1 cellular context compared by ENCODE assay signal in the genomic region with DNA sequence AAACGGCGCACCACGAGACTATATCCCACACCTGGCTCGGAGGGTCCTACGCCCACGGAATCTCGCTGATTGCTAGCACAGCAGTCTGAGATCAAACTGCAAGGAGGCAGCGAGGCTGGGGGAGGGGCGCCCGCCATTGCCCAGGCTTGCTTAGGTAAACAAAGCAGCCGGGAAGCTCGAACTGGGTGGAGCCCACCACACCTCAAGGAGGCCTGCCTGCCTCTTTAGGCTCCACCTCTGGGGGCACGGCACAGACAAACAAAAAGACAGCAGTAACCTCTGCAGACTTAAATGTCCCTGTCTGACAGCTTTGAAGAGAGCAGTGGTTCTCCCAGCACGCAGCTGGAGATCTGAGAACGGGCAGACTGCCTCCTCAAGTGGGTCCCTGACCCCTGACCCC. TPM values are rescaled to one million over a fixed set of nuclear protein-coding genes. Genes with fewer than 3 reads are reported as not detected.
"Had no signal": no experiment of that assay in that cellular context is flagged by ENCODE, and none has a peak within 500 bp of the region (broad histone marks: within the 10 kb centered on the region; RNA-seq: fewer than 3 reads in every experiment).

No MANE protein-coding gene starts in this region.

RNA-seq across cellular contexts. Expression of gene PCLAF, which starts 54.3 kb away (rescaled TPM):
- total RNA-seq: sciatic nerve had no signal
